ENCODE assay signal across 8 cellular contexts in the genomic region with DNA sequence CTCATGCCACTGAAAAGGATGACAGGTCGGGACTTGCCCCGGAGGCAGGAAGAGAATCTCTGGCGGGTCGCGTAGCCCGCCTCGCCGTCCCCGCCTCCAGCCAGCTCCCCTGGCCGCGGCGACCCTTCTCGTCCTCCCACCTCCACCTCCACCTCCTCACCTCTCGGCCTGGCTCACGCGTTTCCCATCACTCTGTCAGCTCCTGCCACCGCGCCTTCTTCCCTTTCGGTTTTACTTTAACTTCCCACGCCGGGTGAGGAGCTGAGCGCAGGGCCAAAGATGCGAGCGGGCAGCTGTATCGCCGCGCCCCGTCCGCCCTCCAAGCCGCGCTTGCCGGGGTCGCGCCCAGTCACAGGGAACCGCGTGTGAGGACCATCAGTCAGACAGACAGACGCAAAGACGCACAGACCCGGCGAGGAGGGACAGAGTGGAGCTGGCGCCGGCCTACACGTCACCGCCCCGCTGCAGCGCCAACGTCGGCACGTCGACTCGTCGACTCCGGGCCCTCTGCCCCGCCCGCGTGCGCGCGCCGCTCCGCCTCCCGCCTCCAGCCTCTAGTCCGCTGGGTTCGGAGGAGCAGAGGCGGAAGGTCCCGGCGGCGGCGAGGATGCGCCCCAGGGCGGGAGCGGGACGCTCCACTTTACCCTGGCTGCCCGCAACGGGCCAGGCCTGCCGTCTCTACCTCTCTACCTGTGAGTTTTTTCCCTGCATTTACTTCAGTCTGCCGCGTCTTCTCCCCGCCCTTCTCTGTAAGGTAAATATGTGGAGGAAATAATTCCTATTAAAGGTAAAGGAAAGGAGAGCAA. TPM values are rescaled to one million over a fixed set of nuclear protein-coding genes. Genes with fewer than 3 reads are reported as not detected.
DNase-seq lines count a peak whose midpoint lies in the region; ATAC-seq, FAIRE-seq and TF ChIP-seq lines count a peak whose summit lies in the region.

A gene with protein sequence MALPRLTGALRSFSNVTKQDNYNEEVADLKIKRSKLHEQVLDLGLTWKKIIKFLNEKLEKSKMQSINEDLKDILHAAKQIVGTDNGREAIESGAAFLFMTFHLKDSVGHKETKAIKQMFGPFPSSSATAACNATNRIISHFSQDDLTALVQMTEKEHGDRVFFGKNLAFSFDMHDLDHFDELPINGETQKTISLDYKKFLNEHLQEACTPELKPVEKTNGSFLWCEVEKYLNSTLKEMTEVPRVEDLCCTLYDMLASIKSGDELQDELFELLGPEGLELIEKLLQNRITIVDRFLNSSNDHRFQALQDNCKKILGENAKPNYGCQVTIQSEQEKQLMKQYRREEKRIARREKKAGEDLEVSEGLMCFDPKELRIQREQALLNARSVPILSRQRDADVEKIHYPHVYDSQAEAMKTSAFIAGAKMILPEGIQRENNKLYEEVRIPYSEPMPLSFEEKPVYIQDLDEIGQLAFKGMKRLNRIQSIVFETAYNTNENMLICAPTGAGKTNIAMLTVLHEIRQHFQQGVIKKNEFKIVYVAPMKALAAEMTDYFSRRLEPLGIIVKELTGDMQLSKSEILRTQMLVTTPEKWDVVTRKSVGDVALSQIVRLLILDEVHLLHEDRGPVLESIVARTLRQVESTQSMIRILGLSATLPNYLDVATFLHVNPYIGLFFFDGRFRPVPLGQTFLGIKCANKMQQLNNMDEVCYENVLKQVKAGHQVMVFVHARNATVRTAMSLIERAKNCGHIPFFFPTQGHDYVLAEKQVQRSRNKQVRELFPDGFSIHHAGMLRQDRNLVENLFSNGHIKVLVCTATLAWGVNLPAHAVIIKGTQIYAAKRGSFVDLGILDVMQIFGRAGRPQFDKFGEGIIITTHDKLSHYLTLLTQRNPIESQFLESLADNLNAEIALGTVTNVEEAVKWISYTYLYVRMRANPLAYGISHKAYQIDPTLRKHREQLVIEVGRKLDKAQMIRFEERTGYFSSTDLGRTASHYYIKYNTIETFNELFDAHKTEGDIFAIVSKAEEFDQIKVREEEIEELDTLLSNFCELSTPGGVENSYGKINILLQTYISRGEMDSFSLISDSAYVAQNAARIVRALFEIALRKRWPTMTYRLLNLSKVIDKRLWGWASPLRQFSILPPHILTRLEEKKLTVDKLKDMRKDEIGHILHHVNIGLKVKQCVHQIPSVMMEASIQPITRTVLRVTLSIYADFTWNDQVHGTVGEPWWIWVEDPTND (N-terminal part only) (minus strand): TSS at position 429 of the 806 bp plus-strand sequence. CDS start 13,332 bp downstream, outside the sequence.

- TF ChIP-seq CTCF in AG09319 (IDR thresholded peaks at IDR 0.05; ENCODE audit: low read depth, low read length) (no peak), kidney (IDR thresholded peaks at IDR 0.05; ENCODE audit: borderline replicate concordance, extremely low read depth, insufficient read depth) (no peak)

- H3K36me3 ChIP-seq in kidney (ENCODE audit: control insufficient read depth in 1 of 2, insufficient read depth in 2 of 2, low read length in 2 of 2): no peaks in the 10 kb centered on the region

- H3K4me3 ChIP-seq in kidney (ENCODE audit: low read length in 2 of 2): peak within 1 kb of the TSS; percentile 90 to 92

- intact Hi-C loops in kidney (cut with DNase I): no loop called here

- peaks cover 3 to 5% of the 10 kb centered on the region in 2 donors for H3K4me1 ChIP-seq in kidney (ENCODE audit: control insufficient read depth in 1 of 2, insufficient read depth in 1 of 2, low read depth in 1 of 2, low read length in 2 of 2)

- H3K4me1 Mint-ChIP-seq in central memory CD8-positive, alpha-beta T cell: peaks cover 29% of the 10 kb centered on the region

- H3K27ac ChIP-seq in kidney (ENCODE audit: low read depth in 2 of 2, low read length in 2 of 2): peak within 1 kb of the TSS; percentile 80 to 90

- DNase-seq in AG09319 (ENCODE audit: extremely low read depth, low read depth): peak; percentile 71
- peak; percentile 83 for DNase-seq in NCI-H2227 treated with DMSO at 0.1 percent for 48 hours (lab: John Stamatoyannopoulos, UW)
- DNase-seq in activated CD4-positive, CD25-positive, alpha-beta regulatory T cell treated with anti-CD3 and anti-CD28 coated beads, Interleukin-2, amount 50 U/mL, for 16 hours (ENCODE audit: low read depth, low spot score): peak; percentile 78
- peak; percentile 76 to 77 for DNase-seq in central memory CD8-positive, alpha-beta T cell (ENCODE audit: low spot score in 2 of 2)
- DNase-seq in kidney: peak; percentile 98
- peak; percentile 72 to 89 for DNase-seq in stimulated activated CD4-positive, alpha-beta T cell treated with anti-CD3 and anti-CD28 coated beads, Interleukin-15, amount 100 ng/mL, for 1 hour (ENCODE audit: low read depth in 1 of 2, low spot score in 1 of 2)

- TF ChIP-seq POLR2A in GM18951 (IDR thresholded peaks at IDR 0.05; ENCODE audit: extremely low read depth, insufficient read depth, insufficient read length): peak; percentile 97

- no peak for FAIRE-seq in kidney (lab: Jason Lieb, UNC)

- no peaks in the 10 kb centered on the region for H3K9me3 ChIP-seq in kidney (ENCODE audit: control insufficient read depth in 1 of 2, low read length in 2 of 2)

- H3K4me3 Mint-ChIP-seq in central memory CD8-positive, alpha-beta T cell: peak within 1 kb of the TSS; percentile 99

- no peaks in the 10 kb centered on the region for H3K9me3 Mint-ChIP-seq in central memory CD8-positive, alpha-beta T cell

- ATAC-seq in HG03175 (IDR thresholded peaks at IDR 0.05; ENCODE audit: unreplicated experiment): peak; percentile 98
- peak; percentile 95 for ATAC-seq in central memory CD8-positive, alpha-beta T cell (replicated peaks; ENCODE audit: extremely low read depth, poor library complexity, severe bottlenecking)

- H3K27me3 Mint-ChIP-seq in central memory CD8-positive, alpha-beta T cell: no peaks in the 10 kb centered on the region

- H3K27ac Mint-ChIP-seq in central memory CD8-positive, alpha-beta T cell (ENCODE audit: low read depth): peak within 1 kb of the TSS; percentile 98

- H3K36me3 Mint-ChIP-seq in central memory CD8-positive, alpha-beta T cell (ENCODE audit: insufficient read depth): peaks cover 5% of the 10 kb centered on the region

- in situ Hi-C loops in GM18951 (cut with MboI; ENCODE audit: low sequenced_read_pairs, unreplicated experiment): no loop called here

- peak within 1 kb of the TSS; percentile 85 to 96 for H3K9ac ChIP-seq in kidney (ENCODE audit: low read length in 2 of 2)

RNA-seq across cellular contexts. Expression of the gene that starts here (rescaled TPM):
- 31.7 TPM for total RNA-seq in kidney
- 7.7 TPM for polyA plus RNA-seq in kidney (ENCODE audit: insufficient read depth, low read depth, low replicate concordance)

Comparison
In these comparisons a context has a peak if more than half of its experiments do, and no peak if none do; other contexts are left out.
1. Peak in every context shown above with its lines: DNase-seq, ATAC-seq, H3K4me3 ChIP-seq and H3K27ac ChIP-seq.